In the genomic region with DNA sequence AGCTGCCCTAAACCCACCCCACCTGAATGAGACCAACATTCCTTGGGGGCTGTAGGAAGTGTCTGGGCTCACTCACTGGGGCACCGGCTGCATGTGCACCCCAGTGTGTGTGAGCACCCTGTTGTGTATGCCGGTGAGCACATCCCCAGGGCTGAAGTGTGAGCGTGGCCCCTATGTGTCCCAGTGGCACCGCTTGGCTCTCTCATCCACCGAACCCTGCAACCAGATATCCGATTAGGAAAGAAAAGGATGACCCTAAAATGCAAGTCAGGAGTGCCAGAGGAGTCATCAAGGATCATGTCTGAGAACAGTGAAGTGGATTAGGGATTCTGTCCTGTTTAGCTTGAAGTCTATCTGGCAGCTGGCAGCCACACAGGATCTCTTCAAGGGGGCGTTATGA, we compare ENCODE assay signal across 21 cellular contexts.
"Had no signal": no experiment of that assay in that cellular context is flagged by ENCODE, and none has a peak within 500 bp of the region (broad histone marks: within the 10 kb centered on the region; RNA-seq: fewer than 3 reads in every experiment).

No MANE protein-coding gene starts in this region.

- H3K27ac ChIP-seq: body of pancreas, epithelial cell of prostate, right lobe of liver, suprapubic skin had no signal

- H3K27ac Mint-ChIP-seq: activated naive CD4-positive, alpha-beta T cell treated with anti-CD3 and anti-CD28 coated beads, Interleukin-2, amount 50 U/mL, for 24 hours; stimulated activated memory B cell treated with anti-CD40 and anti-IgM and Interleukin-4, amounts not matched to agents 10 μg/mL and 1 μg/mL and 100 μg/mL, for 72 hours; T-cell; T-helper 2 cell treated with Interferon-gamma antibody and Interleukin-4, amounts not matched to agents 5 μg/mL and 100 μg/mL, for 36 hours had no signal

- H3K9me3 ChIP-seq: body of pancreas, mucosa of descending colon, right lobe of liver, stomach, suprapubic skin had no signal

- H3K36me3 Mint-ChIP-seq: activated naive CD4-positive, alpha-beta T cell treated with anti-CD3 and anti-CD28 coated beads, Interleukin-2, amount 50 U/mL, for 24 hours; stimulated activated memory B cell treated with anti-CD40 and anti-IgM and Interleukin-4, amounts not matched to agents 10 μg/mL and 1 μg/mL and 100 μg/mL, for 72 hours; T-cell had no signal

- FAIRE-seq: islet of Langerhans, small intestine had no signal

- H3K4me3 Mint-ChIP-seq: activated naive CD4-positive, alpha-beta T cell treated with anti-CD3 and anti-CD28 coated beads, Interleukin-2, amount 50 U/mL, for 24 hours; stimulated activated memory B cell treated with anti-CD40 and anti-IgM and Interleukin-4, amounts not matched to agents 10 μg/mL and 1 μg/mL and 100 μg/mL, for 72 hours; T-cell; T-helper 2 cell treated with Interferon-gamma antibody and Interleukin-4, amounts not matched to agents 5 μg/mL and 100 μg/mL, for 36 hours had no signal

- H3K9me3 Mint-ChIP-seq: activated naive CD4-positive, alpha-beta T cell treated with anti-CD3 and anti-CD28 coated beads, Interleukin-2, amount 50 U/mL, for 24 hours; T-cell; T-helper 2 cell treated with Interferon-gamma antibody and Interleukin-4, amounts not matched to agents 5 μg/mL and 100 μg/mL, for 36 hours had no signal

- H3K27me3 ChIP-seq: body of pancreas, right lobe of liver had no signal

- DNase-seq: activated CD4-positive, alpha-beta T cell treated with anti-CD3 and anti-CD28 coated beads for 1 hour; activated CD4-positive, alpha-beta T cell treated with anti-CD3 and anti-CD28 coated beads, Interleukin-2, amount 50 U/mL, for 1 hour; activated gamma-delta T cell treated with Interleukin-2 at 50 U/mL for 16 hours; activated T-cell treated with anti-CD3 and anti-CD28 coated beads, Interleukin-2, amount 50 U/mL, for 1 hour; body of pancreas; foreskin fibroblast; hypothalamus; mucosa of descending colon; occipital lobe; small intestine; stimulated activated CD4-positive, alpha-beta T cell treated with anti-CD3 and anti-CD28 coated beads, Interleukin-15, amount 100 ng/mL, for 24 hours; stomach; T-cell; trophoblast cell had no signal

- H3K4me3 ChIP-seq: body of pancreas, mucosa of descending colon, right lobe of liver, stomach, suprapubic skin had no signal

- ATAC-seq: body of pancreas; mucosa of descending colon; right lobe of liver; stimulated activated memory B cell treated with anti-CD40 and anti-IgM and Interleukin-4, amounts not matched to agents 10 μg/mL and 1 μg/mL and 100 μg/mL, for 72 hours; T-cell had no signal

- H3K36me3 ChIP-seq: right lobe of liver, stomach, suprapubic skin had no signal

- H3K4me1 Mint-ChIP-seq: activated naive CD4-positive, alpha-beta T cell treated with anti-CD3 and anti-CD28 coated beads, Interleukin-2, amount 50 U/mL, for 24 hours had no signal
